Comparison of ENCODE assay signal across 10 cellular contexts in genomic region chr6:42009844-42010184, GRCh38. TPM values are rescaled to one million over a fixed set of nuclear protein-coding genes. Genes with fewer than 3 reads are reported as not detected.
DNase-seq lines count a peak whose midpoint lies in the region; ATAC-seq, FAIRE-seq and TF ChIP-seq lines count a peak whose summit lies in the region.
"Had no signal": no experiment of that assay in that cellular context is flagged by ENCODE, and none has a peak within 500 bp of the region (broad histone marks: within the 10 kb centered on the region; RNA-seq: fewer than 3 reads in every experiment).

No MANE protein-coding gene starts in this region.

- H4K20me1 ChIP-seq in BLaER1 treated with 17β-estradiol and CSF1 and Interleukin-3, amounts not matched to agents 10 nM and 100 nM = no peaks in the 10 kb centered on the region

- peak overlapping the region; percentile 90 for H3K27ac Mint-ChIP-seq in activated CD8-positive, alpha-beta T cell treated with anti-CD3 and anti-CD28 coated beads, Interleukin-2, amount 10 ng/mL, durations not matched to agents 7 days and 5 days
- H3K27ac Mint-ChIP-seq in naive thymus-derived CD8-positive, alpha-beta T cell = peak overlapping the region; percentile 35 to 93 (median 90)

- POLR2A ChIA-PET in activated CD8-positive, alpha-beta T cell treated with anti-CD3 and anti-CD28 coated beads, Interleukin-2, amount 10 ng/mL, durations not matched to agents 7 days and 5 days (lab: Charles Lee) = interaction anchor here (0.5 to 6.7 kb wide), 8 partner anchors 12 to 91 kb away, joined by 3 to 31 read pairs (median 4); no protein-coding TSS in a partner anchor
- POLR2A ChIA-PET in naive thymus-derived CD8-positive, alpha-beta T cell (lab: Charles Lee) = interaction anchor here (0.6 to 1.1 kb wide), 3 partner anchors 16 to 40 kb away, joined by 3 to 4 read pairs (median 3); no protein-coding TSS in a partner anchor
- POLR2A ChIA-PET in A673 (lab: Charles Lee; ENCODE audit: low non-redundant PET) = no interaction called here

- H3K27me3 Mint-ChIP-seq in activated CD8-positive, alpha-beta T cell treated with anti-CD3 and anti-CD28 coated beads, Interleukin-2, amount 10 ng/mL, durations not matched to agents 7 days and 5 days (ENCODE audit: low read depth) = no peaks in the 10 kb centered on the region
- H3K27me3 Mint-ChIP-seq in naive thymus-derived CD8-positive, alpha-beta T cell = no peaks in the 10 kb centered on the region

- H3K4me3 Mint-ChIP-seq in activated CD8-positive, alpha-beta T cell treated with anti-CD3 and anti-CD28 coated beads, Interleukin-2, amount 10 ng/mL, durations not matched to agents 7 days and 5 days = peak overlapping the region; percentile 63
- H3K4me3 Mint-ChIP-seq in naive thymus-derived CD8-positive, alpha-beta T cell = peak overlapping the region; percentile 43 to 77 (median 72)

- no peak for TF ChIP-seq CTCF in A673 (conservative IDR thresholded peaks at IDR 0.05; ENCODE audit: low read depth, low read length)

- BruUV-seq in A673 (replicated peaks; lab: Mats Ljungman, UMichigan) = no TSS peak

- peaks cover 0 to 17% (median 4%) of the 10 kb centered on the region in 11 experiments; a peak in 7 of 22 replicates for H3K36me3 ChIP-seq in BLaER1 treated with 17β-estradiol and CSF1 and Interleukin-3, amounts not matched to agents 10 nM and 100 nM
- no peaks in the 10 kb centered on the region for H3K36me3 ChIP-seq in A673 (ENCODE audit: insufficient read depth, low read length, poor library complexity, severe bottlenecking)

- H3K4me1 ChIP-seq in BLaER1 treated with 17β-estradiol and CSF1 and Interleukin-3, amounts not matched to agents 10 nM and 100 nM = peaks cover 56 to 100% (median 88%) of the 10 kb centered on the region in 10 experiments
- H3K4me1 ChIP-seq in A673 (ENCODE audit: insufficient read depth, low read length, poor library complexity, severe bottlenecking) = no peaks in the 10 kb centered on the region

- intact Hi-C loops in A673 (cut with micrococcal nuclease; ENCODE audit: unreplicated experiment) = no loop called here

- H3K36me3 Mint-ChIP-seq in activated CD8-positive, alpha-beta T cell treated with anti-CD3 and anti-CD28 coated beads, Interleukin-2, amount 10 ng/mL, durations not matched to agents 7 days and 5 days (ENCODE audit: low read depth) = peaks cover 45% of the 10 kb centered on the region
- peaks cover 0 to 72% (median 15%) of the 10 kb centered on the region in 3 donors for H3K36me3 Mint-ChIP-seq in naive thymus-derived CD8-positive, alpha-beta T cell

- no peak for ATAC-seq in activated CD8-positive, alpha-beta T cell treated with anti-CD3 and anti-CD28 coated beads, Interleukin-2, amount 10 ng/mL, durations not matched to agents 7 days and 5 days
- ATAC-seq in naive thymus-derived CD8-positive, alpha-beta T cell = no peak

- H3K27ac ChIP-seq in BLaER1 treated with 17β-estradiol and CSF1 and Interleukin-3, amounts not matched to agents 10 nM and 100 nM = peak overlapping the region; percentile 54 to 97 (median 78); a peak in 21 of 22 replicates
- H3K27ac ChIP-seq in A673 (ENCODE audit: low read depth, low read length, poor library complexity, severe bottlenecking) = no peak overlapping the region

- H3K27me3 ChIP-seq in BLaER1 treated with 17β-estradiol and CSF1 and Interleukin-3, amounts not matched to agents 10 nM and 100 nM = no peaks in the 10 kb centered on the region
- H3K27me3 ChIP-seq in A673 (replicated peaks; ENCODE audit: insufficient read depth, low read depth, low read length, poor library complexity) = no peaks in the 10 kb centered on the region

- peaks cover 78% of the 10 kb centered on the region for H3K4me1 Mint-ChIP-seq in activated CD8-positive, alpha-beta T cell treated with anti-CD3 and anti-CD28 coated beads, Interleukin-2, amount 10 ng/mL, durations not matched to agents 7 days and 5 days (ENCODE audit: low read depth)
- H3K4me1 Mint-ChIP-seq in naive thymus-derived CD8-positive, alpha-beta T cell = peaks cover 35 to 82% (median 76%) of the 10 kb centered on the region in 4 donors

- no peaks in the 10 kb centered on the region for H3K9me3 Mint-ChIP-seq in activated CD8-positive, alpha-beta T cell treated with anti-CD3 and anti-CD28 coated beads, Interleukin-2, amount 10 ng/mL, durations not matched to agents 7 days and 5 days (ENCODE audit: insufficient read depth)
- no peaks in the 10 kb centered on the region for H3K9me3 Mint-ChIP-seq in naive thymus-derived CD8-positive, alpha-beta T cell

- H3K4me2 ChIP-seq in BLaER1 treated with 17β-estradiol and CSF1 and Interleukin-3, amounts not matched to agents 10 nM and 100 nM = peak overlapping the region; percentile 72 to 99 (median 91)

- peaks cover 0 to 15% (median 0%) of the 10 kb centered on the region in 11 experiments; a peak in 5 of 22 replicates for H3K9me3 ChIP-seq in BLaER1 treated with 17β-estradiol and CSF1 and Interleukin-3, amounts not matched to agents 10 nM and 100 nM (replicated peaks in 1 of 11)
- H3K9me3 ChIP-seq in A673 (ENCODE audit: low read depth, low read length, poor library complexity, severe bottlenecking) = no peaks in the 10 kb centered on the region

- peak; percentile 23 for FAIRE-seq in GM19239 (lab: Jason Lieb, UNC)
- FAIRE-seq: D721Med had no signal

- DNase-seq in GM19239 (ENCODE audit: insufficient read length, low spot score) (no peak), NCI-H774 (lab: John Stamatoyannopoulos, UW) (no peak), A673 (ENCODE audit: low spot score) (no peak), NOMO-1 treated with dmso at 0.1 percent for 144 hours (lab: John Stamatoyannopoulos, UW; ENCODE audit: unreplicated experiment) (no peak), DMS79 (lab: John Stamatoyannopoulos, UW) (no peak)
- no peak for DNase-seq in activated CD8-positive, alpha-beta T cell treated with anti-CD3 and anti-CD28 coated beads, Interleukin-2, amount 10 ng/mL, durations not matched to agents 7 days and 5 days
- no peak for DNase-seq in naive thymus-derived CD8-positive, alpha-beta T cell
- DNase-seq: cortex of kidney had no signal

- CTCF ChIA-PET in activated CD8-positive, alpha-beta T cell treated with anti-CD3 and anti-CD28 coated beads, Interleukin-2, amount 10 ng/mL, durations not matched to agents 7 days and 5 days (lab: Charles Lee) = interaction anchor here (0.9 to 6.7 kb wide), 9 partner anchors 12 to 163 kb away, joined by 3 to 49 read pairs (median 3); partner anchors contain the start of genes BYSL and MED20
- CTCF ChIA-PET in A673 (lab: Charles Lee) = no interaction called here

- peak overlapping the region in 9 of 10 experiments; percentile 34 to 62 (median 45); a peak in 13 of 20 replicates for H3K4me3 ChIP-seq in BLaER1 treated with 17β-estradiol and CSF1 and Interleukin-3, amounts not matched to agents 10 nM and 100 nM
- no peak overlapping the region for H3K4me3 ChIP-seq in A673 (ENCODE audit: low read depth, low read length, poor library complexity, severe bottlenecking)

- H3K9ac ChIP-seq in BLaER1 treated with 17β-estradiol and CSF1 and Interleukin-3, amounts not matched to agents 10 nM and 100 nM = peak overlapping the region in 10 of 11 experiments; percentile 39 to 84 (median 66); a peak in 18 of 22 replicates

RNA-seq across cellular contexts. Expression of gene TAF8, which starts 40.5 kb away (rescaled TPM):
- 10 to 100 TPM; 44.1 TPM for total RNA-seq in activated CD8-positive, alpha-beta T cell treated with anti-CD3 and anti-CD28 coated beads, Interleukin-2, amount 10 ng/mL, durations not matched to agents 7 days and 5 days
- total RNA-seq in naive thymus-derived CD8-positive, alpha-beta T cell = 10 to 100 TPM; 61.3 to 73.8 TPM
- 10 to 100 TPM; 24.4 to 36.8 (median 28.6) TPM for polyA plus RNA-seq in naive thymus-derived CD8-positive, alpha-beta T cell
- 22.5 and 26.0 TPM in 2 replicates for total RNA-seq in A673 (2021)
